8 cellular contexts compared by ENCODE assay signal in genomic region chr17:64326420-64327054, GRCh38.
DNase-seq lines count a peak whose midpoint lies in the region; ATAC-seq lines count a peak whose summit lies in the region.

No MANE protein-coding gene starts in this region.

- H3K9me3 Mint-ChIP-seq in activated naive CD4-positive, alpha-beta T cell treated with anti-CD3 and anti-CD28 coated beads, Interleukin-2, amount 10 ng/mL, durations not matched to agents 7 days and 5 days, result no peaks in the 10 kb centered on the region
- no peaks in the 10 kb centered on the region for H3K9me3 Mint-ChIP-seq in central memory CD8-positive, alpha-beta T cell
- H3K9me3 Mint-ChIP-seq in memory B cell, result no peaks in the 10 kb centered on the region
- H3K9me3 Mint-ChIP-seq in activated T-helper 2 cell treated with anti-CD3 and anti-CD28 coated beads, Interferon-gamma antibody, Interleukin-2, Interleukin-4, amounts not matched to agents 10 μg/mL and 5 μg/mL and 100 μg/mL, durations not matched to agents 14 hours and 24 hours and 36 hours, result no peaks in the 10 kb centered on the region

- no peak overlapping the region for H3K4me3 Mint-ChIP-seq in activated naive CD4-positive, alpha-beta T cell treated with anti-CD3 and anti-CD28 coated beads, Interleukin-2, amount 10 ng/mL, durations not matched to agents 7 days and 5 days
- no peak overlapping the region for H3K4me3 Mint-ChIP-seq in central memory CD8-positive, alpha-beta T cell
- peak overlapping the region; percentile 11 for H3K4me3 Mint-ChIP-seq in memory B cell
- no peak overlapping the region for H3K4me3 Mint-ChIP-seq in activated T-helper 2 cell treated with anti-CD3 and anti-CD28 coated beads, Interferon-gamma antibody, Interleukin-2, Interleukin-4, amounts not matched to agents 10 μg/mL and 5 μg/mL and 100 μg/mL, durations not matched to agents 14 hours and 24 hours and 36 hours (ENCODE audit: low read depth)

- peaks cover 2% of the 10 kb centered on the region for H3K36me3 Mint-ChIP-seq in activated naive CD4-positive, alpha-beta T cell treated with anti-CD3 and anti-CD28 coated beads, Interleukin-2, amount 10 ng/mL, durations not matched to agents 7 days and 5 days
- peaks cover 19% of the 10 kb centered on the region for H3K36me3 Mint-ChIP-seq in central memory CD8-positive, alpha-beta T cell (ENCODE audit: insufficient read depth)
- peaks cover 10% of the 10 kb centered on the region for H3K36me3 Mint-ChIP-seq in memory B cell
- no peaks in the 10 kb centered on the region for H3K36me3 Mint-ChIP-seq in activated T-helper 2 cell treated with anti-CD3 and anti-CD28 coated beads, Interferon-gamma antibody, Interleukin-2, Interleukin-4, amounts not matched to agents 10 μg/mL and 5 μg/mL and 100 μg/mL, durations not matched to agents 14 hours and 24 hours and 36 hours (ENCODE audit: low read depth)

- H3K4me1 Mint-ChIP-seq in activated naive CD4-positive, alpha-beta T cell treated with anti-CD3 and anti-CD28 coated beads, Interleukin-2, amount 10 ng/mL, durations not matched to agents 7 days and 5 days, result peaks cover 14% of the 10 kb centered on the region
- H3K4me1 Mint-ChIP-seq in central memory CD8-positive, alpha-beta T cell, result peaks cover 33% of the 10 kb centered on the region
- H3K4me1 Mint-ChIP-seq in memory B cell, result peaks cover 39% of the 10 kb centered on the region
- H3K4me1 Mint-ChIP-seq in activated T-helper 2 cell treated with anti-CD3 and anti-CD28 coated beads, Interferon-gamma antibody, Interleukin-2, Interleukin-4, amounts not matched to agents 10 μg/mL and 5 μg/mL and 100 μg/mL, durations not matched to agents 14 hours and 24 hours and 36 hours (ENCODE audit: low read depth), result no peaks in the 10 kb centered on the region

- H3K27me3 Mint-ChIP-seq in activated naive CD4-positive, alpha-beta T cell treated with anti-CD3 and anti-CD28 coated beads, Interleukin-2, amount 10 ng/mL, durations not matched to agents 7 days and 5 days, result no peaks in the 10 kb centered on the region
- H3K27me3 Mint-ChIP-seq in central memory CD8-positive, alpha-beta T cell, result no peaks in the 10 kb centered on the region
- no peaks in the 10 kb centered on the region for H3K27me3 Mint-ChIP-seq in memory B cell
- H3K27me3 Mint-ChIP-seq in activated T-helper 2 cell treated with anti-CD3 and anti-CD28 coated beads, Interferon-gamma antibody, Interleukin-2, Interleukin-4, amounts not matched to agents 10 μg/mL and 5 μg/mL and 100 μg/mL, durations not matched to agents 14 hours and 24 hours and 36 hours (ENCODE audit: low read depth), result no peaks in the 10 kb centered on the region

- DNase-seq in activated naive CD4-positive, alpha-beta T cell treated with anti-CD3 and anti-CD28 coated beads, Interleukin-2, amount 10 ng/mL, durations not matched to agents 7 days and 5 days, result no peak
- DNase-seq in activated naive CD4-positive, alpha-beta T cell treated with Interleukin-2 at 50 U/mL for 16 hours, result no peak
- no peak for DNase-seq in central memory CD8-positive, alpha-beta T cell (ENCODE audit: low spot score in 2 of 2)
- DNase-seq in memory B cell (ENCODE audit: low spot score in 2 of 2) (no peak), NCI-H1105 treated with DMSO at 0.1 percent for 48 hours (lab: John Stamatoyannopoulos, UW) (no peak)
- no peak for DNase-seq in activated T-helper 2 cell treated with anti-CD3 and anti-CD28 coated beads, Interferon-gamma antibody, Interleukin-2, Interleukin-4, amounts not matched to agents 10 μg/mL and 5 μg/mL and 100 μg/mL, durations not matched to agents 14 hours and 24 hours and 36 hours (ENCODE audit: low spot score)

- no peak for ATAC-seq in central memory CD8-positive, alpha-beta T cell (replicated peaks; ENCODE audit: extremely low read depth, poor library complexity, severe bottlenecking)
- peak; percentile 72 for ATAC-seq in memory B cell (ENCODE audit: low read depth)
- ATAC-seq in HG02759 (IDR thresholded peaks at IDR 0.05; ENCODE audit: unreplicated experiment), result no peak
- ATAC-seq in GM18517 (IDR thresholded peaks at IDR 0.05; ENCODE audit: unreplicated experiment), result no peak

- intact Hi-C loops in activated T-helper 2 cell treated with anti-CD3 and anti-CD28 coated beads, Interferon-gamma antibody, Interleukin-2, Interleukin-4, amounts not matched to agents 10 μg/mL and 5 μg/mL and 100 μg/mL, durations not matched to agents 14 hours and 24 hours and 36 hours (cut with micrococcal nuclease), result no loop called here

- CTCF ChIA-PET in activated naive CD4-positive, alpha-beta T cell treated with anti-CD3 and anti-CD28 coated beads, Interleukin-2, amount 10 ng/mL, durations not matched to agents 7 days and 5 days (lab: Charles Lee), result interaction anchor here (0.8 to 2.5 kb wide), 3 partner anchors 93 to 104 kb away, joined by 3 to 12 read pairs (median 5); no protein-coding TSS in a partner anchor

- peak overlapping the region; percentile 34 for H3K27ac Mint-ChIP-seq in activated naive CD4-positive, alpha-beta T cell treated with anti-CD3 and anti-CD28 coated beads, Interleukin-2, amount 10 ng/mL, durations not matched to agents 7 days and 5 days
- H3K27ac Mint-ChIP-seq in central memory CD8-positive, alpha-beta T cell (ENCODE audit: low read depth), result peak overlapping the region; percentile 80
- H3K27ac Mint-ChIP-seq in memory B cell, result no peak overlapping the region
- no peak overlapping the region for H3K27ac Mint-ChIP-seq in activated T-helper 2 cell treated with anti-CD3 and anti-CD28 coated beads, Interferon-gamma antibody, Interleukin-2, Interleukin-4, amounts not matched to agents 10 μg/mL and 5 μg/mL and 100 μg/mL, durations not matched to agents 14 hours and 24 hours and 36 hours

Comparison
In these comparisons a context has a peak if more than half of its experiments do, and no peak if none do; other contexts are left out.
1. H3K27ac Mint-ChIP-seq: peak in activated naive CD4-positive, alpha-beta T cell treated with anti-CD3 and anti-CD28 coated beads, Interleukin-2, amount 10 ng/mL, durations not matched to agents 7 days and 5 days (single experiment) and central memory CD8-positive, alpha-beta T cell (single experiment); none in memory B cell (single experiment) and activated T-helper 2 cell treated with anti-CD3 and anti-CD28 coated beads, Interferon-gamma antibody, Interleukin-2, Interleukin-4, amounts not matched to agents 10 μg/mL and 5 μg/mL and 100 μg/mL, durations not matched to agents 14 hours and 24 hours and 36 hours (single experiment).